Comparison of ENCODE assay signal across 8 cellular contexts in genomic region chr3:101778385-101779046, GRCh38. TPM values are rescaled to one million over a fixed set of nuclear protein-coding genes. Genes with fewer than 3 reads are reported as not detected.
DNase-seq lines count a peak whose midpoint lies in the region; ATAC-seq, FAIRE-seq and TF ChIP-seq lines count a peak whose summit lies in the region.

No MANE protein-coding gene starts in this region.

- TSS peak; percentile 98 for BruUV-seq in OCI-LY7 (replicated peaks; lab: Mats Ljungman, UMichigan)
- TSS peak; percentile 31 for BruUV-seq in endothelial cell of umbilical vein (replicated peaks; lab: Mats Ljungman, UMichigan)

- H3K27me3 ChIP-seq in DOHH2 (ENCODE audit: control insufficient read depth, low read length) (no peaks in the 10 kb centered on the region), endothelial cell of umbilical vein (ENCODE audit: control insufficient read depth in 2 of 2, insufficient read depth in 2 of 2, low read length in 2 of 2) (no peaks in the 10 kb centered on the region), ovary (no peaks in the 10 kb centered on the region)

- ATAC-seq in GM18858 (IDR thresholded peaks at IDR 0.05; ENCODE audit: unreplicated experiment) (no peak), HG03175 (IDR thresholded peaks at IDR 0.05; ENCODE audit: unreplicated experiment) (no peak)

- dilution Hi-C loops in endothelial cell of umbilical vein (cut with MboI; ENCODE audit: extremely low pct_ligation_motif_present, low sequenced_read_pairs), result no loop called here

- no peaks in the 10 kb centered on the region for H3K9me2 ChIP-seq in DOHH2 (replicated peaks; ENCODE audit: control insufficient read depth, low read length)
- H3K9me2 ChIP-seq in OCI-LY7 (ENCODE audit: insufficient read depth, low read length), result no peaks in the 10 kb centered on the region

- CTCF ChIA-PET in OCI-LY7 (lab: Charles Lee; ENCODE audit: unreplicated experiment) (interaction anchor here (0.6 kb wide), 1 partner anchor 14 kb away, joined by 3 read pairs; no protein-coding TSS in a partner anchor), endothelial cell of umbilical vein (lab: Charles Lee) (interaction anchor here (0.9 to 1.6 kb wide), 3 partner anchors 24 to 447 kb away, joined by 4 to 7 read pairs (median 4); partner anchors contain the start of gene CEP97)

- TF ChIP-seq EP300 in ovary (IDR thresholded peaks at IDR 0.05), result no peak

- H3K4me2 ChIP-seq in DOHH2 (ENCODE audit: low read length), result peak overlapping the region; percentile 93
- peak overlapping the region; percentile 96 for H3K4me2 ChIP-seq in OCI-LY7 (ENCODE audit: low read length)
- peak overlapping the region; percentile 90 for H3K4me2 ChIP-seq in endothelial cell of umbilical vein (ENCODE audit: insufficient read depth, low read length)

- peak; percentile 18 for DNase-seq in OCI-LY7 (ENCODE audit: low spot score)
- no peak for DNase-seq in endothelial cell of umbilical vein (ENCODE audit: low read depth, low spot score)
- no peak for DNase-seq in ovary
- DNase-seq in NCI-H2029 (lab: John Stamatoyannopoulos, UW), result no peak
- no peak for DNase-seq in SKM-1 treated with dmso at 0.1 percent for 144 hours (lab: John Stamatoyannopoulos, UW; ENCODE audit: unreplicated experiment)

- intact Hi-C loops in OCI-LY7 (cut with micrococcal nuclease; ENCODE audit: unreplicated experiment), result loop anchor here (1.0 to 2.0 kb wide), 3 partner anchors 14 to 78 kb away; partner anchors contain the start of gene CEP97
- intact Hi-C loops in endothelial cell of umbilical vein (cut with micrococcal nuclease), result loop anchor here (2.0 kb wide), 1 partner anchor 54 kb away; the partner anchor contains the start of gene CEP97
- intact Hi-C loops in ovary (cut with DNase I), result no loop called here

- H3K4me3 ChIP-seq in DOHH2 (ENCODE audit: low read length) (peak overlapping the region; percentile 87), OCI-LY7 (ENCODE audit: low read depth, low read length, poor library complexity, severe bottlenecking) (peak overlapping the region; percentile 77), endothelial cell of umbilical vein (replicated peaks in 1 of 3; ENCODE audit: insufficient read depth in 1 of 3, low read depth in 1 of 3, low read length in 3 of 3) (peak overlapping the region; percentile 56 to 88 (median 78)), ovary (peak overlapping the region; percentile 91)

- peaks cover 45% of the 10 kb centered on the region for H3K4me1 ChIP-seq in DOHH2 (ENCODE audit: control insufficient read depth, low read length)
- H3K4me1 ChIP-seq in OCI-LY7 (ENCODE audit: insufficient read depth, low read length, poor library complexity, severe bottlenecking), result peaks cover 57% of the 10 kb centered on the region
- H3K4me1 ChIP-seq in endothelial cell of umbilical vein (ENCODE audit: control insufficient read depth, extremely low read depth, insufficient read depth, low read length), result peaks cover 24% of the 10 kb centered on the region
- H3K4me1 ChIP-seq in ovary (ENCODE audit: insufficient read depth), result peaks cover 1% of the 10 kb centered on the region

- H3K79me2 ChIP-seq in DOHH2 (ENCODE audit: control insufficient read depth, low read length), result peaks cover 31% of the 10 kb centered on the region
- peaks cover 35% of the 10 kb centered on the region for H3K79me2 ChIP-seq in OCI-LY7 (ENCODE audit: insufficient read depth, low read depth, low read length)
- peaks cover 8% of the 10 kb centered on the region for H3K79me2 ChIP-seq in endothelial cell of umbilical vein (ENCODE audit: control insufficient read depth, insufficient read depth, low read length)

- H3K36me3 ChIP-seq in DOHH2 (ENCODE audit: control insufficient read depth, low read length) (peaks cover 12% of the 10 kb centered on the region), OCI-LY7 (ENCODE audit: insufficient read depth, low read length) (peaks cover 29% of the 10 kb centered on the region), endothelial cell of umbilical vein (ENCODE audit: control insufficient read depth in 2 of 2, extremely low read depth in 1 of 2, insufficient read depth in 2 of 2, low read length in 2 of 2) (peaks cover 0 to 4% of the 10 kb centered on the region in 2 experiments), ovary (no peaks in the 10 kb centered on the region)

- H3F3A ChIP-seq in DOHH2 (ENCODE audit: control insufficient read depth, insufficient read depth), result peaks cover 25% of the 10 kb centered on the region

- H2AFZ ChIP-seq in OCI-LY7 (ENCODE audit: low read length), result peak overlapping the region; percentile 80
- peak overlapping the region; percentile 81 for H2AFZ ChIP-seq in endothelial cell of umbilical vein (ENCODE audit: low read depth, low read length)

- H3K27ac ChIP-seq in DOHH2 (ENCODE audit: low read depth, low read length), result peak overlapping the region; percentile 64
- H3K27ac ChIP-seq in OCI-LY7 (ENCODE audit: low read depth, low read length, poor library complexity, severe bottlenecking), result peak overlapping the region; percentile 87
- H3K27ac ChIP-seq in endothelial cell of umbilical vein (ENCODE audit: insufficient read depth, low read depth, low read length), result peak overlapping the region; percentile 54
- peak overlapping the region; percentile 14 to 72 for H3K27ac ChIP-seq in ovary

- TF ChIP-seq POLR2A in endothelial cell of umbilical vein (IDR thresholded peaks at IDR 0.05; ENCODE audit: low read depth, low read length) (no peak), ovary (IDR thresholded peaks at IDR 0.05) (no peak)

- no peak for FAIRE-seq in endothelial cell of umbilical vein (lab: Jason Lieb, UNC)

- 10 to 22% (median 11%) methylated on average over 21 of the region's 21 CpGs for WGBS in ovary, 3 donors

- H3K9me3 ChIP-seq in DOHH2 (ENCODE audit: control insufficient read depth, insufficient read depth, low read length), result no peaks in the 10 kb centered on the region
- H3K9me3 ChIP-seq in OCI-LY7 (ENCODE audit: low read length), result no peaks in the 10 kb centered on the region
- no peaks in the 10 kb centered on the region for H3K9me3 ChIP-seq in endothelial cell of umbilical vein (replicated peaks; ENCODE audit: control insufficient read depth, insufficient read depth, low read length)
- no peaks in the 10 kb centered on the region for H3K9me3 ChIP-seq in ovary

- POLR2A ChIA-PET in OCI-LY7 (lab: Charles Lee) (interaction anchor here (0.7 to 3.4 kb wide), 10 partner anchors 10 to 71 kb away, joined by 3 to 19 read pairs (median 4); partner anchors contain the start of gene CEP97), endothelial cell of umbilical vein (lab: Charles Lee) (interaction anchor here (1.0 kb wide), 1 partner anchor 71 kb away, joined by 5 read pairs; the partner anchor contains the start of gene NFKBIZ)

- H3K9ac ChIP-seq in endothelial cell of umbilical vein (replicated peaks; ENCODE audit: extremely low read depth, insufficient read depth, low read length), result peak overlapping the region; percentile 64

- TF ChIP-seq CTCF in DOHH2 (IDR thresholded peaks at IDR 0.05; ENCODE audit: low read depth, low read length, poor library complexity, severe bottlenecking) (no peak), OCI-LY7 (conservative IDR thresholded peaks at IDR 0.05; ENCODE audit: low read length) (no peak), endothelial cell of umbilical vein (IDR thresholded peaks at IDR 0.05; ENCODE audit: extremely low read depth in 1 of 2, insufficient read depth in 1 of 2, low read depth in 1 of 2, low read length in 2 of 2) (no peak), ovary (IDR thresholded peaks at IDR 0.05) (no peak)

- H4K20me1 ChIP-seq in DOHH2 (ENCODE audit: control insufficient read depth, insufficient read depth, low read depth, low read length), result no peaks in the 10 kb centered on the region
- peaks cover 14% of the 10 kb centered on the region; the same call in 1 of the 2 replicates for H4K20me1 ChIP-seq in OCI-LY7 (ENCODE audit: insufficient read depth, low read length)
- no peaks in the 10 kb centered on the region for H4K20me1 ChIP-seq in endothelial cell of umbilical vein (replicated peaks; ENCODE audit: control insufficient read depth, extremely low read depth, insufficient read depth, low read length)

- H3K9me1 ChIP-seq in endothelial cell of umbilical vein (replicated peaks; ENCODE audit: control insufficient read depth, extremely low read depth, insufficient read depth, low read length), result no peaks in the 10 kb centered on the region

TF ChIP-seq in endothelial cell of umbilical vein, 7 proteins besides CTCF, POLR2A, EP300 and RAD21 (continues in another document):
- TF ChIP-seq MAX (IDR thresholded peaks at IDR 0.05; ENCODE audit: insufficient read depth, insufficient read length) (no peak), EZH2 (IDR thresholded peaks at IDR 0.05; ENCODE audit: borderline replicate concordance, low read depth, low read length, severe bottlenecking) (no peak), JUN (IDR thresholded peaks at IDR 0.05; ENCODE audit: borderline replicate concordance, insufficient read depth, insufficient read length, low read depth) (no peak)

RNA-seq across cellular contexts. Expression of gene NXPE3, which starts 0.5 kb away (rescaled TPM):
- total RNA-seq in OCI-LY7 (2014; rRNA removed; shearing (Covaris generic)), result 16.7 and 17.9 TPM in 2 replicates
- total RNA-seq in OCI-LY7 (2022) (59.2 and 64.3 TPM in 2 replicates), endothelial cell of umbilical vein (19.9 and 20.3 TPM in 2 replicates), ovary (10 to 100 TPM in 5 of 7 donors, 1 to 10 TPM in 2; 5.6 to 15.2 (median 13.1) TPM)
- polyA plus RNA-seq in endothelial cell of umbilical vein (12.3 and 13.7 TPM in 2 replicates), ovary (10 to 100 TPM in 1 of 2 donors, 1 to 10 TPM in 1; 7.1 to 16.4 TPM)
- polyA plus RNA-seq in endothelial cell of umbilical vein (2011; cell fraction: cytosol; rRNA removed), result 17.0 and 17.9 TPM in 2 replicates
- polyA plus RNA-seq in endothelial cell of umbilical vein (2011; cell fraction: nucleus; rRNA removed), result 11.0 and 12.3 TPM in 2 replicates
- 20.4 and 24.4 TPM in 2 replicates for polyA plus RNA-seq in endothelial cell of umbilical vein (2012)
- 44.6 and 53.4 TPM in 2 replicates for polyA minus RNA-seq in endothelial cell of umbilical vein
- 4.0 TPM for polyA minus RNA-seq in endothelial cell of umbilical vein (2011; cell fraction: cytosol; rRNA and poly(A)+ RNA removed)
- polyA minus RNA-seq in endothelial cell of umbilical vein (2011; cell fraction: nucleus; rRNA and poly(A)+ RNA removed), result 12.6 TPM in 2 replicates

RNA-seq across cellular contexts. Expression of gene CEP97, which starts 54.1 kb away (rescaled TPM):
- 25.3 and 27.3 TPM in 2 replicates for total RNA-seq in OCI-LY7 (2014; rRNA removed; shearing (Covaris generic))
- 43.5 and 46.7 TPM in 2 replicates for total RNA-seq in OCI-LY7 (2022)
- 10.3 and 14.0 TPM in 2 replicates for total RNA-seq in endothelial cell of umbilical vein
- 1.4 and 1.9 TPM in 2 replicates for polyA plus RNA-seq in endothelial cell of umbilical vein
- polyA plus RNA-seq in endothelial cell of umbilical vein (2011; cell fraction: cytosol; rRNA removed), result 1.6 and 1.7 TPM in 2 replicates
- 3.9 and 4.5 TPM in 2 replicates for polyA plus RNA-seq in endothelial cell of umbilical vein (2011; cell fraction: nucleus; rRNA removed)
- 3.5 and 5.1 TPM in 2 replicates for polyA plus RNA-seq in endothelial cell of umbilical vein (2012)
- polyA minus RNA-seq in endothelial cell of umbilical vein, result 7.2 and 8.6 TPM in 2 replicates
- polyA minus RNA-seq in endothelial cell of umbilical vein (2011; cell fraction: cytosol; rRNA and poly(A)+ RNA removed), result 6.5 TPM
- polyA minus RNA-seq in endothelial cell of umbilical vein (2011; cell fraction: nucleus; rRNA and poly(A)+ RNA removed), result 4.5 and 8.8 TPM in 2 replicates
- 10 to 100 TPM in 1 of 7 donors, 1 to 10 TPM in 6; 7.5 to 11.1 (median 8.3) TPM for total RNA-seq in ovary
- 1 to 10 TPM; 2.4 to 3.9 TPM for polyA plus RNA-seq in ovary

Comparison
In these comparisons a context has a peak if more than half of its experiments do, and no peak if none do; other contexts are left out.
1. intact Hi-C loops: an anchor here in OCI-LY7 (1.0 to 2.0 kb wide) and endothelial cell of umbilical vein (2.0 kb wide); none called in ovary.